Comparison of ENCODE assay signal across 8 cellular contexts in genomic region chr3:133573054-133573628, GRCh38. TPM values are rescaled to one million over a fixed set of nuclear protein-coding genes. Genes with fewer than 3 reads are reported as not detected.
DNase-seq lines count a peak whose midpoint lies in the region; ATAC-seq and TF ChIP-seq lines count a peak whose summit lies in the region.

No MANE protein-coding gene starts in this region.

- TF ChIP-seq CTCF in endodermal cell (conservative IDR thresholded peaks at IDR 0.05): peak; percentile 42

- peaks cover 34% of the 10 kb centered on the region for H3K36me3 Mint-ChIP-seq in activated CD4-positive, alpha-beta memory T cell treated with anti-CD3 and anti-CD28 coated beads for 36 hours
- peaks cover 25% of the 10 kb centered on the region for H3K36me3 Mint-ChIP-seq in endodermal cell (ENCODE audit: low read depth)

- POLR2A ChIA-PET in activated CD4-positive, alpha-beta memory T cell treated with anti-CD3 and anti-CD28 coated beads for 36 hours (lab: Charles Lee): interaction anchor here (0.6 to 4.0 kb wide), 18 partner anchors 9 to 858 kb away, joined by 3 to 31 read pairs (median 4); partner anchors contain the start of gene TOPBP1

- H3K27ac Mint-ChIP-seq in activated CD4-positive, alpha-beta memory T cell treated with anti-CD3 and anti-CD28 coated beads for 36 hours: peak overlapping the region; percentile 98
- H3K27ac Mint-ChIP-seq in endodermal cell: peak overlapping the region; percentile 84

- CTCF ChIA-PET in activated CD4-positive, alpha-beta memory T cell treated with anti-CD3 and anti-CD28 coated beads for 36 hours (lab: Charles Lee): interaction anchor here (0.6 to 4.4 kb wide), 9 partner anchors 9 to 1098 kb away, joined by 3 to 30 read pairs (median 5); no protein-coding TSS in a partner anchor

- peak overlapping the region; percentile 96 for H3K27ac ChIP-seq in endodermal cell (ENCODE audit: low read depth, low read length)

- peaks cover 53% of the 10 kb centered on the region for H3K4me1 Mint-ChIP-seq in activated CD4-positive, alpha-beta memory T cell treated with anti-CD3 and anti-CD28 coated beads for 36 hours (ENCODE audit: low read depth)
- H3K4me1 Mint-ChIP-seq in endodermal cell: peaks cover 15% of the 10 kb centered on the region

- peaks cover 30% of the 10 kb centered on the region for H3K36me3 ChIP-seq in endodermal cell (ENCODE audit: control insufficient read depth, insufficient read depth, low read length)

- H3K27me3 ChIP-seq in endodermal cell (ENCODE audit: control insufficient read depth, insufficient read depth, low read length, poor library complexity, severe bottlenecking): no peaks in the 10 kb centered on the region

- DNase-seq in AG20443 (ENCODE audit: low spot score) (peak; percentile 95), endodermal cell (peak; percentile 100), middle frontal gyrus (ENCODE audit: extremely low spot score, low spot score) (peak; percentile 100), NCI-H1436 treated with DMSO at 0.1 percent for 48 hours (lab: John Stamatoyannopoulos, UW) (no peak)
- peak; percentile 100 for DNase-seq in activated CD4-positive, alpha-beta memory T cell treated with anti-CD3 and anti-CD28 coated beads for 36 hours
- DNase-seq in stimulated activated CD8-positive, alpha-beta memory T cell treated with anti-CD3 and anti-CD28 coated beads, Interleukin-4, amount 100 ng/mL, for 4 hours (ENCODE audit: low read depth in 2 of 2, low spot score in 1 of 2): peak; percentile 100

- H3K9ac ChIP-seq in endodermal cell (ENCODE audit: extremely low read depth, low read length, poor library complexity, severe bottlenecking): peak overlapping the region; percentile 45

- H3K4me3 Mint-ChIP-seq in activated CD4-positive, alpha-beta memory T cell treated with anti-CD3 and anti-CD28 coated beads for 36 hours: peak overlapping the region; percentile 79
- peak overlapping the region; percentile 85 for H3K4me3 Mint-ChIP-seq in endodermal cell

- H3K9me3 Mint-ChIP-seq in activated CD4-positive, alpha-beta memory T cell treated with anti-CD3 and anti-CD28 coated beads for 36 hours: no peaks in the 10 kb centered on the region
- H3K9me3 Mint-ChIP-seq in endodermal cell: no peaks in the 10 kb centered on the region

- WGBS in endodermal cell (ENCODE audit: insufficient coverage in 1 of 2, insufficient read length in 1 of 2), 2 experiments: 0% methylated on average over 23 to 33 of the region's 33 CpGs

- no peaks in the 10 kb centered on the region for H3K27me3 Mint-ChIP-seq in activated CD4-positive, alpha-beta memory T cell treated with anti-CD3 and anti-CD28 coated beads for 36 hours
- H3K27me3 Mint-ChIP-seq in endodermal cell (ENCODE audit: insufficient read depth): no peaks in the 10 kb centered on the region

- peak overlapping the region; percentile 69 for H3K4me3 ChIP-seq in endodermal cell (ENCODE audit: low read length)

- intact Hi-C loops in activated CD4-positive, alpha-beta memory T cell treated with anti-CD3 and anti-CD28 coated beads for 36 hours (cut with micrococcal nuclease): loop anchor here (1.0 to 10.0 kb wide), 13 partner anchors 22 to 1156 kb away; partner anchors contain the start of genes CEP63, DNAJC13, NPHP3 and SRPRB

- no peaks in the 10 kb centered on the region for H3K9me3 ChIP-seq in endodermal cell (ENCODE audit: control insufficient read depth, low read length)

- H3K4me1 ChIP-seq in endodermal cell (ENCODE audit: control insufficient read depth, insufficient read depth, low read length): peaks cover 3% of the 10 kb centered on the region

- peak; percentile 70 for ATAC-seq in GM19397 (IDR thresholded peaks at IDR 0.05; ENCODE audit: unreplicated experiment)
- peak; percentile 57 for ATAC-seq in HG03575 (IDR thresholded peaks at IDR 0.05; ENCODE audit: extremely low read depth, insufficient number of reproducible peaks, low FRiP score, unreplicated experiment)

RNA-seq across cellular contexts. Expression of gene CDV3, which starts 0.3 kb away (rescaled TPM):
- 100 to 1,000 TPM; 204 to 209 TPM for total RNA-seq in activated CD4-positive, alpha-beta memory T cell treated with anti-CD3 and anti-CD28 coated beads for 36 hours
- total RNA-seq in endodermal cell: 100 to 1,000 TPM; 114 to 118 TPM
- 136 TPM for polyA plus RNA-seq in endodermal cell (2013, experiment 1 of 2)
- 128 TPM for polyA plus RNA-seq in endodermal cell (2013, experiment 2 of 2)
